Comparison of ENCODE assay signal across 2 cellular contexts in the genomic region with DNA sequence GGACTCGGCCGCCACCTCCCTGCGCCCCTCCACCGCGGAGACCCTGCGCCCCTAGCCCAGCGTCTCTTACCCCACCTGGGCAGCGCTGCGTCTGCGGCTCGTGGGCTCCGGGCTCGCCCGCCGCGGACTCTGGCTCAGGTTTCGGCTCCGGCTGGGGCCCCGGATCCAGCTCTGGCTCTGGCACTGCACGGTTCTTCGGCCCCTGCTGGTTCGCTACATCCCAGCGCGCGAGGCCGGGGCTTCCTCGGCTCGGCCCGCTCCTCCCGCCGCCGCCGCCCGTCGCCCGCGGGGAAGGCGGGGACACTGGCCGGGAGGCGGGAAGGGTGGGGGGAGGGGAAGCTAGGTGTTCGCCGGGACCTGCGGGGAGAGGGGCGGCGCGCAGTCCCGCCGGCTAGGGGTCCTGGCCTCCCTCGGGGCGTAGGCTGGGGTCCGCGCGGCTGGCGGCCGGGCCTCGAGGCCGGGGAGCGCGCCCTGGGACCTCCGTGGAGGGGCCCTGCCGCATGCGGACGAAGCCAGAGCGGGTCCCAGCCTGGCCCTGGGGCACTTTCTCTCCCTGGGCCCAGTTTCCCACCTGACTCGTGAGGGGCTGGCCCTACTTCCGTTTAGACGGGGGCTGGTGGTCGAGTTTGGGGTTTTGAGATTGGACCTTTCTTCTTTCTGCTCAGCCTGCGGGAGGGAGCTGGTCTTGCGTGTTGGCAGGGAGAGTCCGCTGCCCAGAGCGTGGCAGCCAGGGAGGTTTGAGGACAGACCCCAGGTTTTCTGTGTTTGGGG.
TF ChIP-seq lines count a peak whose summit lies in the region.

No MANE protein-coding gene starts in this region.

TF ChIP-seq in GM23338, 12 proteins besides CTCF, POLR2A, EP300 and RAD21 (continued from another document):
- peak; percentile 74 for TF ChIP-seq EZH2phosphoT487 (IDR thresholded peaks at IDR 0.05; ENCODE audit: unreplicated experiment)
- no peak for TF ChIP-seq NANOG (IDR thresholded peaks at IDR 0.05; ENCODE audit: borderline replicate concordance)
- TF ChIP-seq EZH2 (IDR thresholded peaks at IDR 0.05; ENCODE audit: low read depth, unreplicated experiment) = peak; percentile 62
- TF ChIP-seq CREB1 (CRISPR knock-in tag; IDR thresholded peaks at IDR 0.05; ENCODE audit: low read depth) = no peak

TF ChIP-seq in SK-N-SH, 30 proteins besides CTCF, POLR2A, EP300 and RAD21 (continued from another document):
- TF ChIP-seq, protein P1, sequence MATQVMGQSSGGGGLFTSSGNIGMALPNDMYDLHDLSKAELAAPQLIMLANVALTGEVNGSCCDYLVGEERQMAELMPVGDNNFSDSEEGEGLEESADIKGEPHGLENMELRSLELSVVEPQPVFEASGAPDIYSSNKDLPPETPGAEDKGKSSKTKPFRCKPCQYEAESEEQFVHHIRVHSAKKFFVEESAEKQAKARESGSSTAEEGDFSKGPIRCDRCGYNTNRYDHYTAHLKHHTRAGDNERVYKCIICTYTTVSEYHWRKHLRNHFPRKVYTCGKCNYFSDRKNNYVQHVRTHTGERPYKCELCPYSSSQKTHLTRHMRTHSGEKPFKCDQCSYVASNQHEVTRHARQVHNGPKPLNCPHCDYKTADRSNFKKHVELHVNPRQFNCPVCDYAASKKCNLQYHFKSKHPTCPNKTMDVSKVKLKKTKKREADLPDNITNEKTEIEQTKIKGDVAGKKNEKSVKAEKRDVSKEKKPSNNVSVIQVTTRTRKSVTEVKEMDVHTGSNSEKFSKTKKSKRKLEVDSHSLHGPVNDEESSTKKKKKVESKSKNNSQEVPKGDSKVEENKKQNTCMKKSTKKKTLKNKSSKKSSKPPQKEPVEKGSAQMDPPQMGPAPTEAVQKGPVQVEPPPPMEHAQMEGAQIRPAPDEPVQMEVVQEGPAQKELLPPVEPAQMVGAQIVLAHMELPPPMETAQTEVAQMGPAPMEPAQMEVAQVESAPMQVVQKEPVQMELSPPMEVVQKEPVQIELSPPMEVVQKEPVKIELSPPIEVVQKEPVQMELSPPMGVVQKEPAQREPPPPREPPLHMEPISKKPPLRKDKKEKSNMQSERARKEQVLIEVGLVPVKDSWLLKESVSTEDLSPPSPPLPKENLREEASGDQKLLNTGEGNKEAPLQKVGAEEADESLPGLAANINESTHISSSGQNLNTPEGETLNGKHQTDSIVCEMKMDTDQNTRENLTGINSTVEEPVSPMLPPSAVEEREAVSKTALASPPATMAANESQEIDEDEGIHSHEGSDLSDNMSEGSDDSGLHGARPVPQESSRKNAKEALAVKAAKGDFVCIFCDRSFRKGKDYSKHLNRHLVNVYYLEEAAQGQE (IDR thresholded peaks at IDR 0.05; ENCODE audit: low read depth, low read length) = no peak
- no peak for TF ChIP-seq FOSL2 (IDR thresholded peaks at IDR 0.05; ENCODE audit: borderline replicate concordance, low read depth)
- TF ChIP-seq, protein P2, sequence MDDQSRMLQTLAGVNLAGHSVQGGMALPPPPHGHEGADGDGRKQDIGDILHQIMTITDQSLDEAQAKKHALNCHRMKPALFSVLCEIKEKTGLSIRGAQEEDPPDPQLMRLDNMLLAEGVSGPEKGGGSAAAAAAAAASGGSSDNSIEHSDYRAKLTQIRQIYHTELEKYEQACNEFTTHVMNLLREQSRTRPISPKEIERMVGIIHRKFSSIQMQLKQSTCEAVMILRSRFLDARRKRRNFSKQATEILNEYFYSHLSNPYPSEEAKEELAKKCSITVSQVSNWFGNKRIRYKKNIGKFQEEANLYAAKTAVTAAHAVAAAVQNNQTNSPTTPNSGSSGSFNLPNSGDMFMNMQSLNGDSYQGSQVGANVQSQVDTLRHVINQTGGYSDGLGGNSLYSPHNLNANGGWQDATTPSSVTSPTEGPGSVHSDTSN (IDR thresholded peaks at IDR 0.05) = no peak
- no peak for TF ChIP-seq ELF1 (IDR thresholded peaks at IDR 0.05)
- TF ChIP-seq RFX5 (IDR thresholded peaks at IDR 0.05; ENCODE audit: low read length) = no peak
- TF ChIP-seq SIN3A (IDR thresholded peaks at IDR 0.05; ENCODE audit: borderline replicate concordance, low read depth, low read length) = no peak
- no peak for TF ChIP-seq GATA2 (CRISPR knock-in tag; IDR thresholded peaks at IDR 0.05)
- no peak for TF ChIP-seq CHD2 (IDR thresholded peaks at IDR 0.05; ENCODE audit: low read length, partially characterized antibody)
- TF ChIP-seq RCOR1 (IDR thresholded peaks at IDR 0.05; ENCODE audit: low read length) = no peak
- no peak for TF ChIP-seq TEAD4 (IDR thresholded peaks at IDR 0.05; ENCODE audit: borderline replicate concordance, insufficient read depth)
- TF ChIP-seq, protein P3, sequence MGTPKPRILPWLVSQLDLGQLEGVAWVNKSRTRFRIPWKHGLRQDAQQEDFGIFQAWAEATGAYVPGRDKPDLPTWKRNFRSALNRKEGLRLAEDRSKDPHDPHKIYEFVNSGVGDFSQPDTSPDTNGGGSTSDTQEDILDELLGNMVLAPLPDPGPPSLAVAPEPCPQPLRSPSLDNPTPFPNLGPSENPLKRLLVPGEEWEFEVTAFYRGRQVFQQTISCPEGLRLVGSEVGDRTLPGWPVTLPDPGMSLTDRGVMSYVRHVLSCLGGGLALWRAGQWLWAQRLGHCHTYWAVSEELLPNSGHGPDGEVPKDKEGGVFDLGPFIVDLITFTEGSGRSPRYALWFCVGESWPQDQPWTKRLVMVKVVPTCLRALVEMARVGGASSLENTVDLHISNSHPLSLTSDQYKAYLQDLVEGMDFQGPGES (IDR thresholded peaks at IDR 0.05; ENCODE audit: low read depth, low read length) = no peak
- TF ChIP-seq, protein P4, sequence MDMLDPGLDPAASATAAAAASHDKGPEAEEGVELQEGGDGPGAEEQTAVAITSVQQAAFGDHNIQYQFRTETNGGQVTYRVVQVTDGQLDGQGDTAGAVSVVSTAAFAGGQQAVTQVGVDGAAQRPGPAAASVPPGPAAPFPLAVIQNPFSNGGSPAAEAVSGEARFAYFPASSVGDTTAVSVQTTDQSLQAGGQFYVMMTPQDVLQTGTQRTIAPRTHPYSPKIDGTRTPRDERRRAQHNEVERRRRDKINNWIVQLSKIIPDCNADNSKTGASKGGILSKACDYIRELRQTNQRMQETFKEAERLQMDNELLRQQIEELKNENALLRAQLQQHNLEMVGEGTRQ (IDR thresholded peaks at IDR 0.05; ENCODE audit: borderline replicate concordance, low read depth, low read length) = no peak
- TF ChIP-seq JUND (IDR thresholded peaks at IDR 0.05) = no peak
- TF ChIP-seq, protein P5, sequence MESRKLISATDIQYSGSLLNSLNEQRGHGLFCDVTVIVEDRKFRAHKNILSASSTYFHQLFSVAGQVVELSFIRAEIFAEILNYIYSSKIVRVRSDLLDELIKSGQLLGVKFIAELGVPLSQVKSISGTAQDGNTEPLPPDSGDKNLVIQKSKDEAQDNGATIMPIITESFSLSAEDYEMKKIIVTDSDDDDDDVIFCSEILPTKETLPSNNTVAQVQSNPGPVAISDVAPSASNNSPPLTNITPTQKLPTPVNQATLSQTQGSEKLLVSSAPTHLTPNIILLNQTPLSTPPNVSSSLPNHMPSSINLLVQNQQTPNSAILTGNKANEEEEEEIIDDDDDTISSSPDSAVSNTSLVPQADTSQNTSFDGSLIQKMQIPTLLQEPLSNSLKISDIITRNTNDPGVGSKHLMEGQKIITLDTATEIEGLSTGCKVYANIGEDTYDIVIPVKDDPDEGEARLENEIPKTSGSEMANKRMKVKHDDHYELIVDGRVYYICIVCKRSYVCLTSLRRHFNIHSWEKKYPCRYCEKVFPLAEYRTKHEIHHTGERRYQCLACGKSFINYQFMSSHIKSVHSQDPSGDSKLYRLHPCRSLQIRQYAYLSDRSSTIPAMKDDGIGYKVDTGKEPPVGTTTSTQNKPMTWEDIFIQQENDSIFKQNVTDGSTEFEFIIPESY (IDR thresholded peaks at IDR 0.05; ENCODE audit: borderline replicate concordance, low read depth) = no peak
- no peak for TF ChIP-seq TAF1 (IDR thresholded peaks at IDR 0.05; ENCODE audit: borderline replicate concordance, low read depth, low read length)
- no peak for TF ChIP-seq FOXM1 (IDR thresholded peaks at IDR 0.05; ENCODE audit: low read depth)
